In genomic region chr2:24651643-24652003, GRCh38 we compare ENCODE assay signal across 25 cellular contexts.
"Had no signal": no experiment of that assay in that cellular context is flagged by ENCODE, and none has a peak within 500 bp of the region (broad histone marks: within the 10 kb centered on the region; RNA-seq: fewer than 3 reads in every experiment).

No MANE protein-coding gene starts in this region.

- H3K27ac ChIP-seq: ascending aorta, body of pancreas, PC-9, VCaP had no signal

- DNase-seq: activated CD4-positive, alpha-beta memory T cell treated with anti-CD3 and anti-CD28 coated beads for 36 hours; activated CD4-positive, alpha-beta T cell treated with anti-CD3 and anti-CD28 coated beads, Interleukin-2, amount 10 ng/mL, durations not matched to agents 7 days and 5 days; activated CD4-positive, CD25-positive, alpha-beta regulatory T cell; activated CD8-positive, alpha-beta memory T cell treated with anti-CD3 and anti-CD28 coated beads for 24 hours; activated effector memory CD4-positive, alpha-beta T cell treated with anti-CD3 and anti-CD28 coated beads, Interleukin-2, amount 50 U/mL, for 16 hours; activated naive CD4-positive, alpha-beta T cell treated with Interleukin-2 at 50 U/mL for 16 hours; activated naive CD8-positive, alpha-beta T cell treated with anti-CD3 and anti-CD28 coated beads, Interleukin-2, amount 50 U/mL, for 24 hours; activated T-cell treated with anti-CD3 and anti-CD28 coated beads, Interleukin-2, amount 50 U/mL, for 4 hours; amniotic stem cell; body of pancreas; central memory CD4-positive, alpha-beta T cell; MG63; MV-4-11; NCI-H1092 treated with DMSO at 0.1 percent for 48 hours; NCI-H1436; NCI-H1694 treated with DMSO at 0.1 percent for 48 hours; NCI-H2029 treated with DMSO at 0.1 percent for 48 hours; NCI-H524; PC-9; SHP77 treated with DMSO at 0.1 percent for 48 hours; T-helper 1 cell had no signal

- H3K9me3 ChIP-seq: ascending aorta, body of pancreas, MG63 had no signal

- H3K9me3 Mint-ChIP-seq: activated naive CD4-positive, alpha-beta T cell treated with anti-CD3 and anti-CD28 coated beads, Interleukin-2, amount 50 U/mL, for 72 hours had no signal

- H3K4me3 ChIP-seq: ascending aorta, body of pancreas, MG63, PC-9 had no signal

- H3K4me1 Mint-ChIP-seq: activated CD4-positive, alpha-beta T cell treated with anti-CD3 and anti-CD28 coated beads, Interleukin-2, amount 10 ng/mL, durations not matched to agents 7 days and 5 days had no signal

- H3K4me2 ChIP-seq: PC-9 had no signal

- H2AFZ ChIP-seq: PC-9 had no signal

- H3K27ac Mint-ChIP-seq: activated CD4-positive, alpha-beta memory T cell treated with anti-CD3 and anti-CD28 coated beads for 36 hours; activated CD4-positive, alpha-beta T cell treated with anti-CD3 and anti-CD28 coated beads, Interleukin-2, amount 10 ng/mL, durations not matched to agents 7 days and 5 days; activated naive CD8-positive, alpha-beta T cell treated with anti-CD3 and anti-CD28 coated beads, Interleukin-2, amount 50 U/mL, for 24 hours had no signal

- H3K4me1 ChIP-seq: ascending aorta had no signal

- H3K4me3 Mint-ChIP-seq: activated CD4-positive, alpha-beta memory T cell treated with anti-CD3 and anti-CD28 coated beads for 36 hours; activated CD4-positive, alpha-beta T cell treated with anti-CD3 and anti-CD28 coated beads, Interleukin-2, amount 10 ng/mL, durations not matched to agents 7 days and 5 days; activated naive CD8-positive, alpha-beta T cell treated with anti-CD3 and anti-CD28 coated beads, Interleukin-2, amount 50 U/mL, for 24 hours; activated T-cell treated with anti-CD3 and anti-CD28 coated beads, Interleukin-2, amount 50 U/mL, for 4 hours had no signal

- H3K27me3 Mint-ChIP-seq: activated CD4-positive, alpha-beta memory T cell treated with anti-CD3 and anti-CD28 coated beads for 36 hours; activated CD4-positive, alpha-beta T cell treated with anti-CD3 and anti-CD28 coated beads, Interleukin-2, amount 10 ng/mL, durations not matched to agents 7 days and 5 days; activated naive CD8-positive, alpha-beta T cell treated with anti-CD3 and anti-CD28 coated beads, Interleukin-2, amount 50 U/mL, for 24 hours had no signal

- ATAC-seq: body of pancreas had no signal

- FAIRE-seq: bronchial epithelial cell had no signal

- H3K27me3 ChIP-seq: ascending aorta, body of pancreas, MG63 had no signal

- H3K36me3 ChIP-seq: ascending aorta, MG63 had no signal
